8 cellular contexts compared by ENCODE assay signal in genomic region chr11:65260756-65261590, GRCh38. TPM values are rescaled to one million over a fixed set of nuclear protein-coding genes. Genes with fewer than 3 reads are reported as not detected.
DNase-seq lines count a peak whose midpoint lies in the region; ATAC-seq and TF ChIP-seq lines count a peak whose summit lies in the region.

No MANE protein-coding gene starts in this region.

- H3K27me3 Mint-ChIP-seq in CD8-positive, alpha-beta memory T cell: peaks cover 0 to 2% of the 10 kb centered on the region in 2 donors
- H3K27me3 Mint-ChIP-seq in activated naive CD8-positive, alpha-beta T cell: no peaks in the 10 kb centered on the region

- CTCF ChIA-PET in CD8-positive, alpha-beta memory T cell (lab: Charles Lee): interaction anchor here (1.2 to 1.7 kb wide), 4 partner anchors 10 to 151 kb away, joined by 4 to 9 read pairs (median 5); partner anchors contain the start of gene CDC42EP2
- CTCF ChIA-PET in GM10248 (lab: Yijun Ruan, JAX): interaction anchor here (0.9 to 6.7 kb wide), 11 partner anchors 10 to 266 kb away, joined by 3 to 49 read pairs (median 3); partner anchors contain the start of gene CDC42EP2

- H3K9me3 ChIP-seq in CD8-positive, alpha-beta memory T cell (ENCODE audit: low read length): no peaks in the 10 kb centered on the region
- no peaks in the 10 kb centered on the region for H3K9me3 ChIP-seq in thyroid gland

- ATAC-seq in HG02938 (IDR thresholded peaks at IDR 0.05; ENCODE audit: unreplicated experiment) (peak; percentile 20), HG02759 (IDR thresholded peaks at IDR 0.05; ENCODE audit: unreplicated experiment) (no peak)

- peak overlapping the region; percentile 87 for H3K27ac ChIP-seq in CD8-positive, alpha-beta memory T cell (ENCODE audit: low read depth, low read length)
- peak overlapping the region; percentile 94 for H3K27ac ChIP-seq in layer of hippocampus (ENCODE audit: low read depth, low read length)
- H3K27ac ChIP-seq in thyroid gland: peak overlapping the region; percentile 43 to 94 (median 80)

- no peak for TF ChIP-seq POLR2A in thyroid gland (IDR thresholded peaks at IDR 0.05)

- peaks cover 0 to 20% (median 6%) of the 10 kb centered on the region in 3 donors for H3K36me3 Mint-ChIP-seq in CD8-positive, alpha-beta memory T cell
- H3K36me3 Mint-ChIP-seq in activated naive CD8-positive, alpha-beta T cell: peaks cover 5% of the 10 kb centered on the region

- WGBS in thyroid gland, 2 donors: 65 to 66% methylated on average over 26 of the region's 26 CpGs

- peaks cover 19% of the 10 kb centered on the region for H3K4me1 ChIP-seq in CD8-positive, alpha-beta memory T cell (ENCODE audit: insufficient read depth, low read length)
- H3K4me1 ChIP-seq in thyroid gland: peaks cover 13 to 14% of the 10 kb centered on the region in 2 donors

- peak overlapping the region; percentile 87 to 96 (median 91) for H3K4me3 Mint-ChIP-seq in CD8-positive, alpha-beta memory T cell
- H3K4me3 Mint-ChIP-seq in activated naive CD8-positive, alpha-beta T cell: peak overlapping the region; percentile 95

- H3K36me3 ChIP-seq in CD8-positive, alpha-beta memory T cell (ENCODE audit: insufficient read depth, low read length): no peaks in the 10 kb centered on the region
- H3K36me3 ChIP-seq in thyroid gland: no peaks in the 10 kb centered on the region

- peak overlapping the region; percentile 89 to 98 (median 94) for H3K27ac Mint-ChIP-seq in CD8-positive, alpha-beta memory T cell
- peak overlapping the region; percentile 95 for H3K27ac Mint-ChIP-seq in activated naive CD8-positive, alpha-beta T cell

- peaks cover 23 to 49% (median 41%) of the 10 kb centered on the region in 3 donors for H3K4me1 Mint-ChIP-seq in CD8-positive, alpha-beta memory T cell
- H3K4me1 Mint-ChIP-seq in activated naive CD8-positive, alpha-beta T cell (ENCODE audit: low read depth): peaks cover 42% of the 10 kb centered on the region

- DNase-seq in CD8-positive, alpha-beta memory T cell: no peak
- DNase-seq in thyroid gland: no peak
- DNase-seq in GM10248 (ENCODE audit: extremely low spot score): no peak
- DNase-seq in activated CD4-positive, alpha-beta T cell treated with anti-CD3 and anti-CD28 coated beads, Interleukin-2, amount 50 U/mL, for 1 hour: no peak

- POLR2A ChIA-PET in CD8-positive, alpha-beta memory T cell (lab: Charles Lee): interaction anchor here (0.6 to 1.6 kb wide), 8 partner anchors 55 to 791 kb away, joined by 3 to 6 read pairs (median 4); partner anchors contain the start of genes DPF2, MALAT1 and SF3B2
- POLR2A ChIA-PET in GM10248 (lab: Yijun Ruan, JAX): interaction anchor here (0.9 to 1.5 kb wide), 3 partner anchors 14 to 245 kb away, joined by 4 to 5 read pairs (median 4); partner anchors contain the start of gene ZNHIT2

- H3K4me3 ChIP-seq in CD8-positive, alpha-beta memory T cell (ENCODE audit: low read length): peak overlapping the region; percentile 92
- peak overlapping the region in 2 of 3 donors; percentile 24 to 51 for H3K4me3 ChIP-seq in thyroid gland (replicated peaks in 1 of 3)

- intact Hi-C loops in thyroid gland (cut with DNase I): no loop called here

- H3K9me3 Mint-ChIP-seq in CD8-positive, alpha-beta memory T cell: no peaks in the 10 kb centered on the region
- no peaks in the 10 kb centered on the region for H3K9me3 Mint-ChIP-seq in activated naive CD8-positive, alpha-beta T cell (ENCODE audit: low read depth)

- H3K27me3 ChIP-seq in CD8-positive, alpha-beta memory T cell (ENCODE audit: insufficient read depth, low read length, poor library complexity, severe bottlenecking): no peaks in the 10 kb centered on the region
- no peaks in the 10 kb centered on the region for H3K27me3 ChIP-seq in layer of hippocampus (ENCODE audit: control insufficient read depth, insufficient read depth, low read length)
- H3K27me3 ChIP-seq in thyroid gland: no peaks in the 10 kb centered on the region

- TF ChIP-seq CTCF in thyroid gland (IDR thresholded peaks at IDR 0.05) (no peak), GM10248 (IDR thresholded peaks at IDR 0.05; ENCODE audit: control extremely low read depth, extremely low read depth, low read depth, missing control alignments) (no peak)

RNA-seq across cellular contexts. Expression of gene POLA2, which starts 0.8 kb away (rescaled TPM):
- total RNA-seq in CD8-positive, alpha-beta memory T cell: 10 to 100 TPM; 75.6 to 78.8 TPM
- 11.0 TPM for polyA plus RNA-seq in CD8-positive, alpha-beta memory T cell
- 10 to 100 TPM in 2 of 4 donors, 1 to 10 TPM in 2; 7.6 to 11.3 (median 10.4) TPM for total RNA-seq in thyroid gland

RNA-seq across cellular contexts. Expression of gene CDC42EP2, which starts 53.7 kb away (rescaled TPM):
- total RNA-seq in CD8-positive, alpha-beta memory T cell: 1 to 10 TPM in 1 of 2 experiments, under 1 TPM in 1; 0.62 to 1.0 TPM
- polyA plus RNA-seq in CD8-positive, alpha-beta memory T cell: not detected
- total RNA-seq in thyroid gland: 10 to 100 TPM; 20.6 to 35.7 (median 25.2) TPM

Comparison
In these comparisons a context has a peak if more than half of its experiments do, and no peak if none do; other contexts are left out.
1. RNA of gene POLA2, which starts 0.8 kb away (total RNA-seq): 75.6 to 78.8 TPM in CD8-positive, alpha-beta memory T cell; 7.6 to 11.3 TPM in thyroid gland; every median in the first group is over 4 times any median in the second.
2. RNA of gene CDC42EP2, which starts 53.7 kb away (total RNA-seq): 20.6 to 35.7 TPM in thyroid gland; 0.62 to 1.0 TPM in CD8-positive, alpha-beta memory T cell; every median in the first group is over 10 times any median in the second.
3. Peak in every context shown above with its lines, with median percentiles within 50 percentile points of each other: H3K27ac ChIP-seq.